ENCODE assay signal across 12 cellular contexts in the genomic region with DNA sequence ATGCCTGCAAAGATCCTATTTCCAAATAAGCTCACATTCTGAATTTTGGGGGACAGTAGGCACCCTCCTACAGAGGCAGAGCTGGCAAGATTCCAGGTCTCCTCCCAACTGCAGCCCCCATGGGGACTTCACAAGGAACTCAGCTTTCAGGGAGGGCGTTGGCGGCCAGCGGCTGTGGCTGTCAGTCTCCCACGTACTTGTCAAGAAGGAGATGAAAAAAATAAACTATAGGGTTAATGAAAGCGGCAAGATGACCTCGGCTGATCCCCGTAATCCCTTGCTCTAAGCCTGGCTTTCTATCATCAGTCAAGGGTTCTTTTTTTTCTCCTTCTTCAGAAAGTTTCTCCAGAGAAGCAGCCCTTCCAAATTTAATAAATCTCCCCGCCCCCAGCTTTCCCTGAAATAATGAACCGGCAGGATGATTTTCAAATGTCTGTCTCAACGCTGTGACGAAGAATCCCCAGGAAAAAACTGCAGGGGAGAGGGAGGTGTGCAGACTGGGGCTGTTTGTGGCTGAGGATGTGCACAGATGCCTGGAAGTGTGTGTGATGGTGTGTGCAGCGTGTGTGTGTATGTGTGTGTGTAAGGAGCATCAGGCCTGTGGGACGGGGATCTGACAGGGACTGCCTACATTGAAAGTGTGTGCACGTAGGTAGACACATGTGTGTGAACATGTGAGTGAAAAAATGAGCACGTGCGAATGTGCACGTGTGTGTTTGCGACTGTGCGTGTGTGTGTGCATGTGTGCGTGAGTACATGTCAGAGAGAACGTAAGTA.
"Had no signal": no experiment of that assay in that cellular context is flagged by ENCODE, and none has a peak within 500 bp of the region (broad histone marks: within the 10 kb centered on the region; RNA-seq: fewer than 3 reads in every experiment).

No MANE protein-coding gene starts in this region.

- H3K36me3 Mint-ChIP-seq: natural killer cell treated with Interleukin-12 subunit alpha and Interleukin-12 subunit beta and Interleukin-15 and Interleukin-18, amount 100 ng/mL, for 72 hours; stimulated activated effector memory CD8-positive, alpha-beta T cell treated with anti-CD3 and anti-CD28 coated beads, Interleukin-12 subunit alpha, Interleukin-12 subunit beta, amount 100 ng/mL, for 72 hours had no signal

- H3K27ac Mint-ChIP-seq: activated B cell treated with CpG ODN at 0.5 μM for 24 hours; activated CD4-positive, alpha-beta T cell treated with anti-CD3 and anti-CD28 coated beads, Interleukin-2, amount 10 ng/mL, durations not matched to agents 24 days and 14 days; natural killer cell treated with Interleukin-12 subunit alpha and Interleukin-12 subunit beta and Interleukin-15 and Interleukin-18, amount 100 ng/mL, for 72 hours; stimulated activated effector memory CD8-positive, alpha-beta T cell treated with anti-CD3 and anti-CD28 coated beads, Interleukin-12 subunit alpha, Interleukin-12 subunit beta, amount 100 ng/mL, for 72 hours had no signal

- H3K9me3 Mint-ChIP-seq: activated B cell treated with CpG ODN at 0.5 μM for 24 hours; activated CD4-positive, alpha-beta T cell treated with anti-CD3 and anti-CD28 coated beads, Interleukin-2, amount 10 ng/mL, durations not matched to agents 24 days and 14 days; natural killer cell treated with Interleukin-12 subunit alpha and Interleukin-12 subunit beta and Interleukin-15 and Interleukin-18, amount 100 ng/mL, for 72 hours; stimulated activated effector memory CD8-positive, alpha-beta T cell treated with anti-CD3 and anti-CD28 coated beads, Interleukin-12 subunit alpha, Interleukin-12 subunit beta, amount 100 ng/mL, for 72 hours had no signal

- ATAC-seq: left lobe of liver; natural killer cell treated with Interleukin-12 subunit alpha and Interleukin-12 subunit beta and Interleukin-15 and Interleukin-18, amount 100 ng/mL, for 72 hours; stimulated activated effector memory CD8-positive, alpha-beta T cell treated with anti-CD3 and anti-CD28 coated beads, Interleukin-12 subunit alpha, Interleukin-12 subunit beta, amount 100 ng/mL, for 72 hours had no signal

- DNase-seq: activated B cell treated with CpG ODN at 0.5 μM for 24 hours; activated CD4-positive, alpha-beta T cell treated with anti-CD3 and anti-CD28 coated beads, Interleukin-2, amount 10 ng/mL, durations not matched to agents 24 days and 14 days; activated naive CD4-positive, alpha-beta T cell treated with Interleukin-2 at 50 U/mL for 16 hours; effector CD8-positive, alpha-beta T cell; islet precursor cell; mammary epithelial cell; ovary; thyroid gland; uterus had no signal
